In genomic region chr5:90410178-90410762, GRCh38 we compare ENCODE assay signal across 1 cellular context.
TF ChIP-seq lines count a peak whose summit lies in the region.

No MANE protein-coding gene starts in this region.

TF ChIP-seq in GM23338, 12 proteins besides CTCF, POLR2A, EP300 and RAD21 (continued from another document):
- TF ChIP-seq, protein P1, sequence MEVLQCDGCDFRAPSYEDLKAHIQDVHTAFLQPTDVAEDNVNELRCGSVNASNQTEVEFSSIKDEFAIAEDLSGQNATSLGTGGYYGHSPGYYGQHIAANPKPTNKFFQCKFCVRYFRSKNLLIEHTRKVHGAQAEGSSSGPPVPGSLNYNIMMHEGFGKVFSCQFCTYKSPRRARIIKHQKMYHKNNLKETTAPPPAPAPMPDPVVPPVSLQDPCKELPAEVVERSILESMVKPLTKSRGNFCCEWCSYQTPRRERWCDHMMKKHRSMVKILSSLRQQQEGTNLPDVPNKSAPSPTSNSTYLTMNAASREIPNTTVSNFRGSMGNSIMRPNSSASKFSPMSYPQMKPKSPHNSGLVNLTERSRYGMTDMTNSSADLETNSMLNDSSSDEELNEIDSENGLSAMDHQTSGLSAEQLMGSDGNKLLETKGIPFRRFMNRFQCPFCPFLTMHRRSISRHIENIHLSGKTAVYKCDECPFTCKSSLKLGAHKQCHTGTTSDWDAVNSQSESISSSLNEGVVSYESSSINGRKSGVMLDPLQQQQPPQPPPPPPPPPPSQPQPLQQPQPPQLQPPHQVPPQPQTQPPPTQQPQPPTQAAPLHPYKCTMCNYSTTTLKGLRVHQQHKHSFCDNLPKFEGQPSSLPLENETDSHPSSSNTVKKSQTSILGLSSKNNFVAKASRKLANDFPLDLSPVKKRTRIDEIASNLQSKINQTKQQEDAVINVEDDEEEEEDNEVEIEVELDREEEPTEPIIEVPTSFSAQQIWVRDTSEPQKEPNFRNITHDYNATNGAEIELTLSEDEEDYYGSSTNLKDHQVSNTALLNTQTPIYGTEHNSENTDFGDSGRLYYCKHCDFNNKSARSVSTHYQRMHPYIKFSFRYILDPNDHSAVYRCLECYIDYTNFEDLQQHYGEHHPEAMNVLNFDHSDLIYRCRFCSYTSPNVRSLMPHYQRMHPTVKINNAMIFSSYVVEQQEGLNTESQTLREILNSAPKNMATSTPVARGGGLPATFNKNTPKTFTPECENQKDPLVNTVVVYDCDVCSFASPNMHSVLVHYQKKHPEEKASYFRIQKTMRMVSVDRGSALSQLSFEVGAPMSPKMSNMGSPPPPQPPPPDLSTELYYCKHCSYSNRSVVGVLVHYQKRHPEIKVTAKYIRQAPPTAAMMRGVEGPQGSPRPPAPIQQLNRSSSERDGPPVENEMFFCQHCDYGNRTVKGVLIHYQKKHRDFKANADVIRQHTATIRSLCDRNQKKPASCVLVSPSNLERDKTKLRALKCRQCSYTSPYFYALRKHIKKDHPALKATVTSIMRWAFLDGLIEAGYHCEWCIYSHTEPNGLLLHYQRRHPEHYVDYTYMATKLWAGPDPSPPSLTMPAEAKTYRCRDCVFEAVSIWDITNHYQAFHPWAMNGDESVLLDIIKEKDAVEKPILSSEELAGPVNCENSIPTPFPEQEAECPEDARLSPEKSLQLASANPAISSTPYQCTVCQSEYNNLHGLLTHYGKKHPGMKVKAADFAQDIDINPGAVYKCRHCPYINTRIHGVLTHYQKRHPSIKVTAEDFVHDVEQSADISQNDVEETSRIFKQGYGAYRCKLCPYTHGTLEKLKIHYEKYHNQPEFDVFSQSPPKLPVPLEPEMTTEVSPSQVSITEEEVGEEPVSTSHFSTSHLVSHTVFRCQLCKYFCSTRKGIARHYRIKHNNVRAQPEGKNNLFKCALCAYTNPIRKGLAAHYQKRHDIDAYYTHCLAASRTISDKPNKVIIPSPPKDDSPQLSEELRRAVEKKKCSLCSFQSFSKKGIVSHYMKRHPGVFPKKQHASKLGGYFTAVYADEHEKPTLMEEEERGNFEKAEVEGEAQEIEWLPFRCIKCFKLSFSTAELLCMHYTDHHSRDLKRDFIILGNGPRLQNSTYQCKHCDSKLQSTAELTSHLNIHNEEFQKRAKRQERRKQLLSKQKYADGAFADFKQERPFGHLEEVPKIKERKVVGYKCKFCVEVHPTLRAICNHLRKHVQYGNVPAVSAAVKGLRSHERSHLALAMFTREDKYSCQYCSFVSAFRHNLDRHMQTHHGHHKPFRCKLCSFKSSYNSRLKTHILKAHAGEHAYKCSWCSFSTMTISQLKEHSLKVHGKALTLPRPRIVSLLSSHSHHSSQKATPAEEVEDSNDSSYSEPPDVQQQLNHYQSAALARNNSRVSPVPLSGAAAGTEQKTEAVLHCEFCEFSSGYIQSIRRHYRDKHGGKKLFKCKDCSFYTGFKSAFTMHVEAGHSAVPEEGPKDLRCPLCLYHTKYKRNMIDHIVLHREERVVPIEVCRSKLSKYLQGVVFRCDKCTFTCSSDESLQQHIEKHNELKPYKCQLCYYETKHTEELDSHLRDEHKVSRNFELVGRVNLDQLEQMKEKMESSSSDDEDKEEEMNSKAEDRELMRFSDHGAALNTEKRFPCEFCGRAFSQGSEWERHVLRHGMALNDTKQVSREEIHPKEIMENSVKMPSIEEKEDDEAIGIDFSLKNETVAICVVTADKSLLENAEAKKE (CRISPR knock-in tag; IDR thresholded peaks at IDR 0.05): no peak
- TF ChIP-seq NANOG (IDR thresholded peaks at IDR 0.05; ENCODE audit: borderline replicate concordance) (no peak), EZH2 (IDR thresholded peaks at IDR 0.05; ENCODE audit: low read depth, unreplicated experiment) (no peak), EZH2phosphoT487 (IDR thresholded peaks at IDR 0.05; ENCODE audit: unreplicated experiment) (no peak), ZNF331 (CRISPR knock-in tag; IDR thresholded peaks at IDR 0.05; ENCODE audit: low read depth) (no peak)
- TF ChIP-seq, protein P2, sequence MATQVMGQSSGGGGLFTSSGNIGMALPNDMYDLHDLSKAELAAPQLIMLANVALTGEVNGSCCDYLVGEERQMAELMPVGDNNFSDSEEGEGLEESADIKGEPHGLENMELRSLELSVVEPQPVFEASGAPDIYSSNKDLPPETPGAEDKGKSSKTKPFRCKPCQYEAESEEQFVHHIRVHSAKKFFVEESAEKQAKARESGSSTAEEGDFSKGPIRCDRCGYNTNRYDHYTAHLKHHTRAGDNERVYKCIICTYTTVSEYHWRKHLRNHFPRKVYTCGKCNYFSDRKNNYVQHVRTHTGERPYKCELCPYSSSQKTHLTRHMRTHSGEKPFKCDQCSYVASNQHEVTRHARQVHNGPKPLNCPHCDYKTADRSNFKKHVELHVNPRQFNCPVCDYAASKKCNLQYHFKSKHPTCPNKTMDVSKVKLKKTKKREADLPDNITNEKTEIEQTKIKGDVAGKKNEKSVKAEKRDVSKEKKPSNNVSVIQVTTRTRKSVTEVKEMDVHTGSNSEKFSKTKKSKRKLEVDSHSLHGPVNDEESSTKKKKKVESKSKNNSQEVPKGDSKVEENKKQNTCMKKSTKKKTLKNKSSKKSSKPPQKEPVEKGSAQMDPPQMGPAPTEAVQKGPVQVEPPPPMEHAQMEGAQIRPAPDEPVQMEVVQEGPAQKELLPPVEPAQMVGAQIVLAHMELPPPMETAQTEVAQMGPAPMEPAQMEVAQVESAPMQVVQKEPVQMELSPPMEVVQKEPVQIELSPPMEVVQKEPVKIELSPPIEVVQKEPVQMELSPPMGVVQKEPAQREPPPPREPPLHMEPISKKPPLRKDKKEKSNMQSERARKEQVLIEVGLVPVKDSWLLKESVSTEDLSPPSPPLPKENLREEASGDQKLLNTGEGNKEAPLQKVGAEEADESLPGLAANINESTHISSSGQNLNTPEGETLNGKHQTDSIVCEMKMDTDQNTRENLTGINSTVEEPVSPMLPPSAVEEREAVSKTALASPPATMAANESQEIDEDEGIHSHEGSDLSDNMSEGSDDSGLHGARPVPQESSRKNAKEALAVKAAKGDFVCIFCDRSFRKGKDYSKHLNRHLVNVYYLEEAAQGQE (IDR thresholded peaks at IDR 0.05; ENCODE audit: unreplicated experiment): no peak
